In genomic region chr5:111092062-111092853, GRCh38 we compare ENCODE assay signal across 8 cellular contexts. TPM values are rescaled to one million over a fixed set of nuclear protein-coding genes. Genes with fewer than 3 reads are reported as not detected.
DNase-seq lines count a peak whose midpoint lies in the region; ATAC-seq and TF ChIP-seq lines count a peak whose summit lies in the region.

Gene WDR36, plus strand, starts transcription at chr5:111092348. Its CDS starts 109 bp downstream, at chr5:111092457.

- no peaks in the 10 kb centered on the region for H3K9me2 ChIP-seq in SU-DHL-6 (replicated peaks; ENCODE audit: insufficient read depth, low read length)

- H3K9me3 ChIP-seq in SU-DHL-6 (ENCODE audit: insufficient read depth, low read length): no peaks in the 10 kb centered on the region
- H3K9me3 ChIP-seq in thoracic aorta: no peaks in the 10 kb centered on the region

- peak within 1 kb of the TSS; percentile 79 for H3K4me3 ChIP-seq in GM12865 (ENCODE audit: low read depth, low read length)
- peak within 1 kb of the TSS; percentile 68 for H3K4me3 ChIP-seq in SU-DHL-6 (ENCODE audit: insufficient read depth, low read length, poor library complexity, severe bottlenecking)
- H3K4me3 ChIP-seq in thoracic aorta: peak within 1 kb of the TSS; percentile 79

- peak; percentile 95 for ATAC-seq in HG02763 (IDR thresholded peaks at IDR 0.05; ENCODE audit: unreplicated experiment)
- peak; percentile 92 for ATAC-seq in activated naive CD8-positive, alpha-beta T cell treated with anti-CD3 and anti-CD28 coated beads, Interleukin-2, amount 10 ng/mL, durations not matched to agents 7 days and 5 days (ENCODE audit: low read depth)
- ATAC-seq in Right ventricle myocardium inferior: peak; percentile 99
- peak; percentile 96 for ATAC-seq in thoracic aorta (ENCODE audit: insufficient number of reproducible peaks, low FRiP score, low read depth)

- no peaks in the 10 kb centered on the region for H3F3A ChIP-seq in SU-DHL-6 (ENCODE audit: insufficient read depth)

- peaks cover 45% of the 10 kb centered on the region for H3K79me2 ChIP-seq in SU-DHL-6 (ENCODE audit: insufficient read depth, low read length)

- TF ChIP-seq CTCF in GM12865 (IDR thresholded peaks at IDR 0.05; ENCODE audit: insufficient read depth, low read depth, low read length, missing control alignments) (no peak), SU-DHL-6 (IDR thresholded peaks at IDR 0.05; ENCODE audit: insufficient read depth, low read length, poor library complexity, severe bottlenecking) (no peak), osteocyte (IDR thresholded peaks at IDR 0.05) (no peak), thoracic aorta (IDR thresholded peaks at IDR 0.05) (no peak)

- H3K36me3 ChIP-seq in SU-DHL-6 (ENCODE audit: low read length) (peaks cover 11% of the 10 kb centered on the region; the same call in 1 of the 2 replicates), thoracic aorta (no peaks in the 10 kb centered on the region)

- POLR2A ChIA-PET in activated naive CD8-positive, alpha-beta T cell treated with anti-CD3 and anti-CD28 coated beads, Interleukin-2, amount 10 ng/mL, durations not matched to agents 7 days and 5 days (lab: Charles Lee): interaction anchor here (0.8 to 1.4 kb wide), 3 partner anchors 13 to 353 kb away, joined by 3 to 7 read pairs (median 4); partner anchors contain the start of gene SLC25A46

- peak within 1 kb of the TSS; percentile 95 for H3K4me2 ChIP-seq in SU-DHL-6 (ENCODE audit: low read depth, low read length, poor library complexity, severe bottlenecking)

- DNase-seq in GM12865 (ENCODE audit: low read depth): peak; percentile 95
- DNase-seq in NCI-H1417 (lab: John Stamatoyannopoulos, UW): peak; percentile 89 to 94 (median 92)
- peak; percentile 89 for DNase-seq in activated naive CD8-positive, alpha-beta T cell treated with anti-CD3 and anti-CD28 coated beads, Interleukin-2, amount 10 ng/mL, durations not matched to agents 7 days and 5 days
- DNase-seq in Right ventricle myocardium inferior (ENCODE audit: missing footprints): peak; percentile 94
- DNase-seq in osteocyte (ENCODE audit: extremely low spot score, unreplicated experiment): peak; percentile 95
- peak; percentile 62 for DNase-seq in thoracic aorta (ENCODE audit: low spot score)

- peak within 1 kb of the TSS; percentile 90 for H3K4me3 Mint-ChIP-seq in activated naive CD8-positive, alpha-beta T cell treated with anti-CD3 and anti-CD28 coated beads, Interleukin-2, amount 10 ng/mL, durations not matched to agents 7 days and 5 days
- peak within 1 kb of the TSS; percentile 90 for H3K4me3 Mint-ChIP-seq in osteocyte (ENCODE audit: unreplicated experiment)

- intact Hi-C loops in Right ventricle myocardium inferior (cut with DNase I): loop anchor here (10.0 kb wide), 1 partner anchor 337 kb away; no protein-coding TSS in a partner anchor

- H3K36me3 Mint-ChIP-seq in activated naive CD8-positive, alpha-beta T cell treated with anti-CD3 and anti-CD28 coated beads, Interleukin-2, amount 10 ng/mL, durations not matched to agents 7 days and 5 days: peaks cover 3% of the 10 kb centered on the region
- H3K36me3 Mint-ChIP-seq in osteocyte (ENCODE audit: unreplicated experiment): peaks cover 13% of the 10 kb centered on the region

- H3K27ac Mint-ChIP-seq in activated naive CD8-positive, alpha-beta T cell treated with anti-CD3 and anti-CD28 coated beads, Interleukin-2, amount 10 ng/mL, durations not matched to agents 7 days and 5 days: peak within 1 kb of the TSS; percentile 89
- H3K27ac Mint-ChIP-seq in osteocyte (ENCODE audit: unreplicated experiment): peak within 1 kb of the TSS; percentile 80

- no peaks in the 10 kb centered on the region for H3K27me3 ChIP-seq in SU-DHL-6 (ENCODE audit: low read length)
- H3K27me3 ChIP-seq in thoracic aorta (replicated peaks; ENCODE audit: insufficient read depth): no peaks in the 10 kb centered on the region

- H3K4me1 ChIP-seq in thoracic aorta (ENCODE audit: control insufficient read depth in 1 of 2, low read depth in 2 of 2): peaks cover 16 to 22% of the 10 kb centered on the region in 2 donors

- peak within 1 kb of the TSS; percentile 81 for H3K9ac ChIP-seq in SU-DHL-6 (ENCODE audit: low read length)

- H2AFZ ChIP-seq in SU-DHL-6 (ENCODE audit: low read depth, low read length, severe bottlenecking): peak within 1 kb of the TSS; percentile 89

- no peak within 1 kb of the TSS for H3K27ac ChIP-seq in SU-DHL-6 (ENCODE audit: low read depth, low read length)
- peak within 1 kb of the TSS; percentile 53 to 70 for H3K27ac ChIP-seq in thoracic aorta

- H3K9me3 Mint-ChIP-seq in activated naive CD8-positive, alpha-beta T cell treated with anti-CD3 and anti-CD28 coated beads, Interleukin-2, amount 10 ng/mL, durations not matched to agents 7 days and 5 days: peaks cover 2% of the 10 kb centered on the region
- H3K9me3 Mint-ChIP-seq in osteocyte (ENCODE audit: unreplicated experiment): peaks cover 4% of the 10 kb centered on the region

- peaks cover 22% of the 10 kb centered on the region for H3K4me1 Mint-ChIP-seq in activated naive CD8-positive, alpha-beta T cell treated with anti-CD3 and anti-CD28 coated beads, Interleukin-2, amount 10 ng/mL, durations not matched to agents 7 days and 5 days
- peaks cover 20% of the 10 kb centered on the region for H3K4me1 Mint-ChIP-seq in osteocyte (ENCODE audit: unreplicated experiment)

- peaks cover 18% of the 10 kb centered on the region for H4K20me1 ChIP-seq in SU-DHL-6 (ENCODE audit: low read depth, low read length)

- peaks cover 2% of the 10 kb centered on the region for H3K27me3 Mint-ChIP-seq in activated naive CD8-positive, alpha-beta T cell treated with anti-CD3 and anti-CD28 coated beads, Interleukin-2, amount 10 ng/mL, durations not matched to agents 7 days and 5 days
- H3K27me3 Mint-ChIP-seq in osteocyte (ENCODE audit: unreplicated experiment): no peaks in the 10 kb centered on the region

RNA-seq across cellular contexts. Expression of gene WDR36, which starts in this region (rescaled TPM):
- 10 to 100 TPM; 25.9 to 26.4 TPM for total RNA-seq in activated naive CD8-positive, alpha-beta T cell treated with anti-CD3 and anti-CD28 coated beads, Interleukin-2, amount 10 ng/mL, durations not matched to agents 7 days and 5 days
- 14.6 TPM for total RNA-seq in Right ventricle myocardium inferior
- 18.4 and 23.5 TPM in 2 replicates for total RNA-seq in osteocyte
- total RNA-seq in thoracic aorta: 10 to 100 TPM; 11.0 to 29.4 TPM
